In the genomic region with DNA sequence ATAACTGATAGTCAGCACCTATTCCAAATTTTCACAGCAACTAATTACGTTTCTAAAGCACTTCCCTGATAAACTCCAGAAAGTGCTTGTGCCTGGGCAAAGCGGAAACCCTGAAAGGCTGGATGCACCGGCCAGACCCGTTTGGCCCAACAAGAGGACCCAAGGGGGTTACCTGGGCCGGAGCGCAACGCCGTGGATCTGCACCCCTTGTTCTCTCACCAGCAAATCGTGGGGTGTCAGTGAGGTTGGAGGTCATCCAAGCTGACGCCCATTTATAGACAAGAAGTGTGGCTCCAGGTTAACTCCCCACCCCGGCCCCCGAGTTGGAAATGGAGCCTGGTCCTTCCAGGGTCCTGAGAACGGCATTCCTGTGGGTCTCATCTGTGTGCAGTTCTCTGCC, we compare ENCODE assay signal across 26 cellular contexts.
"Had no signal": no experiment of that assay in that cellular context is flagged by ENCODE, and none has a peak within 500 bp of the region (broad histone marks: within the 10 kb centered on the region; RNA-seq: fewer than 3 reads in every experiment).

No MANE protein-coding gene starts in this region.

- H3K4me3 ChIP-seq: coronary artery, esophagus muscularis mucosa, heart right ventricle, lung, neural progenitor cell, psoas muscle, skin epidermis, suprapubic skin, transverse colon, vagina had no signal

- DNase-seq: dermis blood vessel endothelial cell; effector memory CD4-positive, alpha-beta T cell; foreskin keratinocyte; glutamatergic neuron; heart right ventricle; hippocampal formation; immature natural killer cell; islet precursor cell; left ventricle myocardium superior; nucleus accumbens; psoas muscle; right cardiac atrium; stimulated activated CD4-positive, alpha-beta T cell treated with anti-CD3 and anti-CD28 coated beads, Interleukin-12 subunit alpha, Interleukin-12 subunit beta, amount 100 ng/mL, for 4 hours; stimulated activated CD4-positive, alpha-beta T cell treated with anti-CD3 and anti-CD28 coated beads, Interleukin-1b, Interleukin-23, amount 100 ng/mL, for 48 hours; stimulated activated CD4-positive, alpha-beta T cell treated with anti-CD3 and anti-CD28 coated beads, Interleukin-4, amount 100 ng/mL, for 1 hour; stimulated activated CD8-positive, alpha-beta memory T cell treated with anti-CD3 and anti-CD28 coated beads, Interleukin-4, amount 100 ng/mL, for 48 hours; stimulated activated naive CD4-positive, alpha-beta T cell; stimulated activated naive CD8-positive, alpha-beta T cell treated with anti-CD3 and anti-CD28 coated beads, Interleukin-15, amount 100 ng/mL, for 72 hours; transverse colon had no signal

- H3K9me3 ChIP-seq: esophagus muscularis mucosa, heart right ventricle, psoas muscle, suprapubic skin, transverse colon, vagina had no signal

- H3K36me3 ChIP-seq: esophagus muscularis mucosa, heart right ventricle, neural progenitor cell, suprapubic skin, transverse colon, vagina had no signal

- H2AFZ ChIP-seq: neural progenitor cell had no signal

- H3K4me1 ChIP-seq: esophagus muscularis mucosa, foreskin keratinocyte, heart right ventricle, neural progenitor cell, psoas muscle, transverse colon, vagina had no signal

- H3K27ac ChIP-seq: coronary artery, esophagus muscularis mucosa, foreskin keratinocyte, heart right ventricle, neural progenitor cell, psoas muscle, skin epidermis, suprapubic skin, transverse colon, vagina had no signal

- H3K27me3 ChIP-seq: esophagus muscularis mucosa, neural progenitor cell, suprapubic skin, vagina had no signal

- H3K9ac ChIP-seq: neural progenitor cell had no signal

- H3K4me2 ChIP-seq: neural progenitor cell had no signal

- ATAC-seq: foreskin keratinocyte; heart right ventricle; left ventricle myocardium superior; psoas muscle; right cardiac atrium; stimulated activated naive CD8-positive, alpha-beta T cell treated with anti-CD3 and anti-CD28 coated beads, Interleukin-15, amount 100 ng/mL, for 72 hours had no signal
